Comparison of ENCODE assay signal across 8 cellular contexts in the genomic region with DNA sequence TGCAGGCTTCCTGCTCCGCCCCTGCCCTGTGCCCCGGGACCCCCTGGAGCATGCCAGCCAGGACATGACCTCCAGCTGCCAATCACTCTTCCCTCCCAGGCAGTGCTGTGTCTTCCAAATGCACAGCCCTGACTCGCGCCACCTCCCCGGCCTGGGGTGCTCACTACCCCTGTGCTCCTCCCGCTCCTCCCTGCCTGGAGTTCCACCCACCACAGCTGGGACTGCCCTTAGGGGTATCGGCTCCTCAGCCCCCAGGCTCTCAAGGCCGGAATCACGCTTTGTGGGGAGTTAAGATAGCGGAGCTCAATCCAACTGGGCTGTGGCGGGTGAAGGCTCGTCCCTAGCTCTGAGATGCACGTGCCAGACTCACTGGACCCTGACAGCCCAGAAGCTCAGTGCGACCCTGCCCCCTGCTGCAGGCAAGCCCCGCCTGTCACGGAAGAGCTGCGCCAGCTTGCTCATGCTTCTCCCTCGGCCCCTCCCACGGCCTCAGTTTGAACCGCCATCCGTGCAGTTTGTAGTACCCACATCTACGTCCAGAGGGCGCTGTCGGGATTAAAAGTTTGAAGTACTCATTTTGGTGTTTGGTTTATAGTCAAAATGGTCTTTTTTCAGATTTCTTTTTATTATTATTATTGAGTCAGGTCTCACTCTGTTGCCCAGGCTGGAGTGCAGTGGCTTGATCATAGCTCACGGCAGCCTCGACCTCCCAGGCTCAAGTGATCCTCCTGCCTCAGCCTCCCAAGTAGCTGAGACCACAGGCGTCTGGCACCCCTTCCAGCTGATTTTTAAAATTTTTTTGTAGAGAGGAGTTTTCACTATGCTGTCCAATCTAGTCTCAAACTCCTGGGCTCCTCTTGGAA.
DNase-seq lines count a peak whose midpoint lies in the region; ATAC-seq and TF ChIP-seq lines count a peak whose summit lies in the region.

No MANE protein-coding gene starts in this region.

- H3F3A ChIP-seq in SK-N-SH (replicated peaks; ENCODE audit: insufficient read depth): no peaks in the 10 kb centered on the region

- no peak for TF ChIP-seq POLR2A in gastrocnemius medialis (IDR thresholded peaks at IDR 0.05)

- no peaks in the 10 kb centered on the region for H3K9me2 ChIP-seq in SK-N-SH

- WGBS in SK-N-SH (ENCODE audit: low lambda C conversion rate): 32% methylated on average over 24 of the region's 27 CpGs

- CTCF ChIA-PET in SK-N-SH (lab: Yijun Ruan, JAX): interaction anchor here (0.6 to 6.0 kb wide), 56 partner anchors 9 to 1263 kb away, joined by 3 to 52 read pairs (median 4); no protein-coding TSS in a partner anchor

- in situ Hi-C loops in gastrocnemius medialis (cut with MboI; ENCODE audit: low sequenced_read_pairs in 4 of 4): no loop called here

- no peak overlapping the region for H2AFZ ChIP-seq in SK-N-SH (ENCODE audit: low read depth)

- TF ChIP-seq RAD21 in SK-N-SH (IDR thresholded peaks at IDR 0.05; ENCODE audit: low read length): peak; percentile 66

- ATAC-seq in SK-N-SH treated with all-trans-retinoic acid at 6 μM for 48 hours (no peak), gastrocnemius medialis (no peak)

- intact Hi-C loops in gastrocnemius medialis (cut with DNase I; ENCODE audit: low total_unique reads): loop anchor here (2.0 kb wide), 1 partner anchor 333 kb away; no protein-coding TSS in a partner anchor

- DNase-seq in SK-N-SH (peak; percentile 85), RPMI8226 (peak; percentile 38), adipocyte (ENCODE audit: low read depth) (peak; percentile 8), gastrocnemius medialis (peak in 1 of 2 donors; percentile 33), GM19240 (ENCODE audit: insufficient read length, low spot score) (no peak), HPDE6-E6E7 (ENCODE audit: extremely low spot score) (no peak)

- H3K4me1 ChIP-seq in SK-N-SH (ENCODE audit: control insufficient read depth in 1 of 2, insufficient read depth in 2 of 2, low read depth in 1 of 2, low read length in 1 of 2): peaks cover 0 to 3% of the 10 kb centered on the region in 2 experiments; a peak in 1 of 4 replicates
- H3K4me1 ChIP-seq in adipocyte (ENCODE audit: control insufficient read depth, insufficient read depth, low read length): no peaks in the 10 kb centered on the region
- no peaks in the 10 kb centered on the region for H3K4me1 ChIP-seq in gastrocnemius medialis

- H3K27me3 ChIP-seq in SK-N-SH (ENCODE audit: insufficient read depth) (no peaks in the 10 kb centered on the region), adipocyte (replicated peaks; ENCODE audit: control insufficient read depth, insufficient read depth, low read length) (peaks cover 41% of the 10 kb centered on the region), gastrocnemius medialis (peaks cover 8 to 16% (median 9%) of the 10 kb centered on the region in 3 donors)

- no peak overlapping the region for H3K4me2 ChIP-seq in SK-N-SH

- no peaks in the 10 kb centered on the region for H4K20me1 ChIP-seq in SK-N-SH (ENCODE audit: insufficient read depth)

- TF ChIP-seq EP300 in SK-N-SH (IDR thresholded peaks at IDR 0.05; ENCODE audit: borderline replicate concordance in 1 of 2, low read depth in 1 of 2, low read length in 1 of 2): no peak

- POLR2A ChIA-PET in SK-N-SH (lab: Yijun Ruan, JAX): interaction anchor here (0.8 kb wide), 1 partner anchor 569 kb away, joined by 3 read pairs; no protein-coding TSS in a partner anchor

- no peaks in the 10 kb centered on the region for H3K36me3 ChIP-seq in SK-N-SH (replicated peaks in 1 of 2; ENCODE audit: control insufficient read depth in 1 of 2, insufficient read depth in 2 of 2, low read length in 1 of 2)
- no peaks in the 10 kb centered on the region for H3K36me3 ChIP-seq in adipocyte (ENCODE audit: control insufficient read depth, insufficient read depth, low read length, severe bottlenecking)
- no peaks in the 10 kb centered on the region for H3K36me3 ChIP-seq in gastrocnemius medialis

- TF ChIP-seq CTCF in SK-N-SH (IDR thresholded peaks at IDR 0.05) (peak; percentile 40), gastrocnemius medialis (IDR thresholded peaks at IDR 0.05 in 4 of 5, conservative IDR thresholded peaks at IDR 0.05 in 1 of 5) (peak; percentile 40 to 77 (median 70))

- H3K27ac ChIP-seq in SK-N-SH (ENCODE audit: low read depth in 2 of 2, low read length in 1 of 2): no peak overlapping the region
- H3K27ac ChIP-seq in gastrocnemius medialis: no peak overlapping the region

- H3K9ac ChIP-seq in SK-N-SH (no peak overlapping the region), adipocyte (ENCODE audit: low read length) (no peak overlapping the region)

- no peaks in the 10 kb centered on the region for H3K79me2 ChIP-seq in SK-N-SH (ENCODE audit: insufficient read depth)

- no peak overlapping the region for H3K4me3 ChIP-seq in SK-N-SH (ENCODE audit: low read depth in 2 of 2, low read length in 1 of 2)
- H3K4me3 ChIP-seq in adipocyte (ENCODE audit: low read length): peak overlapping the region; percentile 27
- H3K4me3 ChIP-seq in iPS-11a (ENCODE audit: low read depth, low read length): peak overlapping the region; percentile 6
- peak overlapping the region in 2 of 4 donors; percentile 9 to 16 for H3K4me3 ChIP-seq in gastrocnemius medialis

- H3K9me3 ChIP-seq in SK-N-SH (no peaks in the 10 kb centered on the region), adipocyte (ENCODE audit: control insufficient read depth, low read length) (no peaks in the 10 kb centered on the region), gastrocnemius medialis (no peaks in the 10 kb centered on the region)

TF ChIP-seq in SK-N-SH, 30 proteins besides CTCF, POLR2A, EP300 and RAD21:
- TF ChIP-seq, protein P1, sequence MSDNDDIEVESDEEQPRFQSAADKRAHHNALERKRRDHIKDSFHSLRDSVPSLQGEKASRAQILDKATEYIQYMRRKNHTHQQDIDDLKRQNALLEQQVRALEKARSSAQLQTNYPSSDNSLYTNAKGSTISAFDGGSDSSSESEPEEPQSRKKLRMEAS (IDR thresholded peaks at IDR 0.05; ENCODE audit: low read depth): no peak
- TF ChIP-seq NFIC (IDR thresholded peaks at IDR 0.05; ENCODE audit: borderline replicate concordance) (no peak), JUND (IDR thresholded peaks at IDR 0.05) (no peak), NRF1 (IDR thresholded peaks at IDR 0.05; ENCODE audit: low read depth, low read length) (no peak), CHD2 (IDR thresholded peaks at IDR 0.05; ENCODE audit: low read length, partially characterized antibody) (no peak)
TF ChIP-seq in SK-N-SH: peak in this region for 0.

TF ChIP-seq in SK-N-SH treated with all-trans-retinoic acid at 6 μM for 48 hours, 23 proteins besides CTCF, POLR2A, EP300 and RAD21:
- TF ChIP-seq, protein P2, sequence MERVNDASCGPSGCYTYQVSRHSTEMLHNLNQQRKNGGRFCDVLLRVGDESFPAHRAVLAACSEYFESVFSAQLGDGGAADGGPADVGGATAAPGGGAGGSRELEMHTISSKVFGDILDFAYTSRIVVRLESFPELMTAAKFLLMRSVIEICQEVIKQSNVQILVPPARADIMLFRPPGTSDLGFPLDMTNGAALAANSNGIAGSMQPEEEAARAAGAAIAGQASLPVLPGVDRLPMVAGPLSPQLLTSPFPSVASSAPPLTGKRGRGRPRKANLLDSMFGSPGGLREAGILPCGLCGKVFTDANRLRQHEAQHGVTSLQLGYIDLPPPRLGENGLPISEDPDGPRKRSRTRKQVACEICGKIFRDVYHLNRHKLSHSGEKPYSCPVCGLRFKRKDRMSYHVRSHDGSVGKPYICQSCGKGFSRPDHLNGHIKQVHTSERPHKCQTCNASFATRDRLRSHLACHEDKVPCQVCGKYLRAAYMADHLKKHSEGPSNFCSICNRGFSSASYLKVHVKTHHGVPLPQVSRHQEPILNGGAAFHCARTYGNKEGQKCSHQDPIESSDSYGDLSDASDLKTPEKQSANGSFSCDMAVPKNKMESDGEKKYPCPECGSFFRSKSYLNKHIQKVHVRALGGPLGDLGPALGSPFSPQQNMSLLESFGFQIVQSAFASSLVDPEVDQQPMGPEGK (CRISPR knock-in tag; IDR thresholded peaks at IDR 0.05; ENCODE audit: borderline replicate concordance): no peak
- TF ChIP-seq, protein P3, sequence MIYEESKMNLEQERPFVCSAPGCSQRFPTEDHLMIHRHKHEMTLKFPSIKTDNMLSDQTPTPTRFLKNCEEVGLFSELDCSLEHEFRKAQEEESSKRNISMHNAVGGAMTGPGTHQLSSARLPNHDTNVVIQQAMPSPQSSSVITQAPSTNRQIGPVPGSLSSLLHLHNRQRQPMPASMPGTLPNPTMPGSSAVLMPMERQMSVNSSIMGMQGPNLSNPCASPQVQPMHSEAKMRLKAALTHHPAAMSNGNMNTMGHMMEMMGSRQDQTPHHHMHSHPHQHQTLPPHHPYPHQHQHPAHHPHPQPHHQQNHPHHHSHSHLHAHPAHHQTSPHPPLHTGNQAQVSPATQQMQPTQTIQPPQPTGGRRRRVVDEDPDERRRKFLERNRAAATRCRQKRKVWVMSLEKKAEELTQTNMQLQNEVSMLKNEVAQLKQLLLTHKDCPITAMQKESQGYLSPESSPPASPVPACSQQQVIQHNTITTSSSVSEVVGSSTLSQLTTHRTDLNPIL (CRISPR knock-in tag; IDR thresholded peaks at IDR 0.05; ENCODE audit: low read depth): no peak
- TF ChIP-seq OSR1 (CRISPR knock-in tag; IDR thresholded peaks at IDR 0.05) (no peak), TCF4 (CRISPR knock-in tag; IDR thresholded peaks at IDR 0.05; ENCODE audit: borderline replicate concordance) (no peak)

Comparison
In these comparisons a context has a peak if more than half of its experiments do, and no peak if none do; other contexts are left out.
1. DNase-seq: peak in SK-N-SH (single experiment), RPMI8226 (single experiment) and adipocyte (single experiment); none in GM19240 (single experiment) and HPDE6-E6E7 (single experiment).
2. H3K4me3 ChIP-seq: peak in adipocyte (single experiment) and iPS-11a (single experiment); none in SK-N-SH (0 of 2).